ENCODE assay signal across 28 cellular contexts in genomic region chrX:115067812-115068211, GRCh38. TPM values are rescaled to one million over a fixed set of nuclear protein-coding genes. Genes with fewer than 3 reads are reported as not detected.
DNase-seq lines count a peak whose midpoint lies in the region; TF ChIP-seq lines count a peak whose summit lies in the region.
"Had no signal": no experiment of that assay in that cellular context is flagged by ENCODE, and none has a peak within 500 bp of the region (broad histone marks: within the 10 kb centered on the region; RNA-seq: fewer than 3 reads in every experiment).

No MANE protein-coding gene starts in this region.

- H3K4me1 Mint-ChIP-seq in nephron, result peaks cover 26% of the 10 kb centered on the region
- no peaks in the 10 kb centered on the region for H3K4me1 Mint-ChIP-seq in activated T-helper 1 cell treated with anti-CD3 and anti-CD28 coated beads, Interleukin-12 subunit alpha, Interleukin-12 subunit beta, Interleukin-2, Interleukin-4 antibody, amounts not matched to agents 30 ng/mL and 10 ng/mL and 1 ng/mL, durations not matched to agents 14 hours and 24 hours and 36 hours (ENCODE audit: low read depth)
- H3K4me1 Mint-ChIP-seq: activated naive CD4-positive, alpha-beta T cell treated with anti-CD3 and anti-CD28 coated beads, Interleukin-2, amount 50 U/mL, for 24 hours; naive thymus-derived CD4-positive, alpha-beta T cell had no signal

- TF ChIP-seq CTCF in astrocyte of the spinal cord (IDR thresholded peaks at IDR 0.05; ENCODE audit: low read depth, low read length), result no peak
- TF ChIP-seq CTCF in nephron (IDR thresholded peaks at IDR 0.05; ENCODE audit: unreplicated experiment in 3 of 3), result no peak

- peak overlapping the region; percentile 64 to 96 (median 94) for H3K27ac Mint-ChIP-seq in nephron
- H3K27ac Mint-ChIP-seq in activated T-helper 1 cell treated with anti-CD3 and anti-CD28 coated beads, Interleukin-12 subunit alpha, Interleukin-12 subunit beta, Interleukin-2, Interleukin-4 antibody, amounts not matched to agents 30 ng/mL and 10 ng/mL and 1 ng/mL, durations not matched to agents 14 hours and 24 hours and 36 hours, result no peak overlapping the region
- H3K27ac Mint-ChIP-seq: activated naive CD4-positive, alpha-beta T cell treated with anti-CD3 and anti-CD28 coated beads, Interleukin-2, amount 50 U/mL, for 24 hours; activated T-helper 2 cell treated with anti-CD3 and anti-CD28 coated beads, Interferon-gamma antibody, Interleukin-2, Interleukin-4, amounts not matched to agents 10 μg/mL and 5 μg/mL and 100 μg/mL, durations not matched to agents 14 hours and 24 hours and 36 hours; naive thymus-derived CD4-positive, alpha-beta T cell had no signal

- intact Hi-C loops in activated T-helper 1 cell treated with anti-CD3 and anti-CD28 coated beads, Interleukin-12 subunit alpha, Interleukin-12 subunit beta, Interleukin-2, Interleukin-4 antibody, amounts not matched to agents 30 ng/mL and 10 ng/mL and 1 ng/mL, durations not matched to agents 14 hours and 24 hours and 36 hours (cut with micrococcal nuclease), result no loop called here

- in situ Hi-C loops in astrocyte of the spinal cord (cut with HindIII; ENCODE audit: low sequenced_read_pairs), result no loop called here

- H3K9me3 Mint-ChIP-seq in nephron, result peaks cover 6% of the 10 kb centered on the region
- H3K9me3 Mint-ChIP-seq in activated T-helper 1 cell treated with anti-CD3 and anti-CD28 coated beads, Interleukin-12 subunit alpha, Interleukin-12 subunit beta, Interleukin-2, Interleukin-4 antibody, amounts not matched to agents 30 ng/mL and 10 ng/mL and 1 ng/mL, durations not matched to agents 14 hours and 24 hours and 36 hours, result peaks cover 5% of the 10 kb centered on the region
- H3K9me3 Mint-ChIP-seq: activated naive CD4-positive, alpha-beta T cell treated with anti-CD3 and anti-CD28 coated beads, Interleukin-2, amount 50 U/mL, for 24 hours had no signal

- peak overlapping the region in 2 of 3 experiments; percentile 16 to 17 for H3K4me3 Mint-ChIP-seq in nephron
- H3K4me3 Mint-ChIP-seq in activated T-helper 1 cell treated with anti-CD3 and anti-CD28 coated beads, Interleukin-12 subunit alpha, Interleukin-12 subunit beta, Interleukin-2, Interleukin-4 antibody, amounts not matched to agents 30 ng/mL and 10 ng/mL and 1 ng/mL, durations not matched to agents 14 hours and 24 hours and 36 hours, result no peak overlapping the region
- H3K4me3 Mint-ChIP-seq: activated naive CD4-positive, alpha-beta T cell treated with anti-CD3 and anti-CD28 coated beads, Interleukin-2, amount 50 U/mL, for 24 hours; naive thymus-derived CD4-positive, alpha-beta T cell had no signal

- no peaks in the 10 kb centered on the region for H3K36me3 Mint-ChIP-seq in nephron (ENCODE audit: low read depth)
- H3K36me3 Mint-ChIP-seq in activated T-helper 1 cell treated with anti-CD3 and anti-CD28 coated beads, Interleukin-12 subunit alpha, Interleukin-12 subunit beta, Interleukin-2, Interleukin-4 antibody, amounts not matched to agents 30 ng/mL and 10 ng/mL and 1 ng/mL, durations not matched to agents 14 hours and 24 hours and 36 hours (ENCODE audit: low read depth), result no peaks in the 10 kb centered on the region
- H3K36me3 Mint-ChIP-seq: activated naive CD4-positive, alpha-beta T cell treated with anti-CD3 and anti-CD28 coated beads, Interleukin-2, amount 50 U/mL, for 24 hours; naive thymus-derived CD4-positive, alpha-beta T cell had no signal

- no peaks in the 10 kb centered on the region for H3K27me3 Mint-ChIP-seq in nephron (ENCODE audit: low read depth)
- H3K27me3 Mint-ChIP-seq in activated T-helper 1 cell treated with anti-CD3 and anti-CD28 coated beads, Interleukin-12 subunit alpha, Interleukin-12 subunit beta, Interleukin-2, Interleukin-4 antibody, amounts not matched to agents 30 ng/mL and 10 ng/mL and 1 ng/mL, durations not matched to agents 14 hours and 24 hours and 36 hours (ENCODE audit: insufficient read depth), result no peaks in the 10 kb centered on the region
- H3K27me3 Mint-ChIP-seq: activated naive CD4-positive, alpha-beta T cell treated with anti-CD3 and anti-CD28 coated beads, Interleukin-2, amount 50 U/mL, for 24 hours; naive thymus-derived CD4-positive, alpha-beta T cell had no signal

- H3K4me3 ChIP-seq in astrocyte of the spinal cord (ENCODE audit: low read depth, low read length), result no peak overlapping the region
- H3K4me3 ChIP-seq: Peyer's patch had no signal

- DNase-seq in H4 (ENCODE audit: low spot score) (peak; percentile 4), astrocyte of the spinal cord (ENCODE audit: low read depth, low spot score) (peak; percentile 33), fibroblast of peridontal ligament (ENCODE audit: extremely low read depth) (peak; percentile 77), ureter (ENCODE audit: low spot score) (no peak), medulla oblongata (ENCODE audit: extremely low spot score) (no peak)
- no peak for DNase-seq in effector CD4-positive, alpha-beta T cell
- DNase-seq in activated T-helper 1 cell treated with anti-CD3 and anti-CD28 coated beads, Interleukin-12 subunit alpha, Interleukin-12 subunit beta, Interleukin-2, Interleukin-4 antibody, amounts not matched to agents 30 ng/mL and 10 ng/mL and 1 ng/mL, durations not matched to agents 14 hours and 24 hours and 36 hours (ENCODE audit: low spot score), result no peak
- DNase-seq: activated CD4-positive, alpha-beta T cell treated with anti-CD3 and anti-CD28 coated beads for 4 hours; anterior cingulate cortex; Caco-2; cortex of kidney; DMS53; glutamatergic neuron; naive thymus-derived CD4-positive, alpha-beta T cell; NCI-H1092; NCI-H1694; NCI-H446 treated with DMSO at 0.1 percent for 48 hours; NCI-H774; Peyer's patch; SIG-M5; stimulated activated CD4-positive, alpha-beta T cell treated with anti-CD3 and anti-CD28 coated beads, Interleukin-15, amount 100 ng/mL, for 24 hours; stimulated activated CD4-positive, alpha-beta T cell treated with anti-CD3 and anti-CD28 coated beads, Interleukin-4, amount 100 ng/mL, for 4 hours; T1000; trophoblast cell; WERI-Rb-1 had no signal

RNA-seq across cellular contexts. Expression of gene IL13RA2, which starts 50.4 kb away (rescaled TPM):
- total RNA-seq in H4 (2014; rRNA removed; shearing (Covaris generic)), result 177 and 186 TPM in 2 replicates
- total RNA-seq in ureter, result 0.83 TPM
- total RNA-seq in activated T-helper 1 cell treated with anti-CD3 and anti-CD28 coated beads, Interleukin-12 subunit alpha, Interleukin-12 subunit beta, Interleukin-2, Interleukin-4 antibody, amounts not matched to agents 30 ng/mL and 10 ng/mL and 1 ng/mL, durations not matched to agents 14 hours and 24 hours and 36 hours, result not detected in 2 replicates
- total RNA-seq: activated T-helper 2 cell treated with anti-CD3 and anti-CD28 coated beads, Interferon-gamma antibody, Interleukin-2, Interleukin-4, amounts not matched to agents 10 μg/mL and 5 μg/mL and 100 μg/mL, durations not matched to agents 14 hours and 24 hours and 36 hours; Caco-2; naive thymus-derived CD4-positive, alpha-beta T cell; Peyer's patch had no signal

Comparison
In these comparisons a context has a peak if more than half of its experiments do, and no peak if none do; other contexts are left out.
1. DNase-seq: peak in H4 (single experiment), astrocyte of the spinal cord (single experiment) and fibroblast of peridontal ligament (single experiment); none in effector CD4-positive, alpha-beta T cell (single experiment), ureter (single experiment), activated T-helper 1 cell treated with anti-CD3 and anti-CD28 coated beads, Interleukin-12 subunit alpha, Interleukin-12 subunit beta, Interleukin-2, Interleukin-4 antibody, amounts not matched to agents 30 ng/mL and 10 ng/mL and 1 ng/mL, durations not matched to agents 14 hours and 24 hours and 36 hours (single experiment) and medulla oblongata (single experiment).
2. RNA of gene IL13RA2, which starts 50.4 kb away (total RNA-seq): 177 to 186 TPM in H4; 0.83 TPM in ureter (single experiment) and not detected in activated T-helper 1 cell treated with anti-CD3 and anti-CD28 coated beads, Interleukin-12 subunit alpha, Interleukin-12 subunit beta, Interleukin-2, Interleukin-4 antibody, amounts not matched to agents 30 ng/mL and 10 ng/mL and 1 ng/mL, durations not matched to agents 14 hours and 24 hours and 36 hours; every median in the first group is over 10 times any median in the second.